ENCODE assay signal across 1 cellular context in the genomic region with DNA sequence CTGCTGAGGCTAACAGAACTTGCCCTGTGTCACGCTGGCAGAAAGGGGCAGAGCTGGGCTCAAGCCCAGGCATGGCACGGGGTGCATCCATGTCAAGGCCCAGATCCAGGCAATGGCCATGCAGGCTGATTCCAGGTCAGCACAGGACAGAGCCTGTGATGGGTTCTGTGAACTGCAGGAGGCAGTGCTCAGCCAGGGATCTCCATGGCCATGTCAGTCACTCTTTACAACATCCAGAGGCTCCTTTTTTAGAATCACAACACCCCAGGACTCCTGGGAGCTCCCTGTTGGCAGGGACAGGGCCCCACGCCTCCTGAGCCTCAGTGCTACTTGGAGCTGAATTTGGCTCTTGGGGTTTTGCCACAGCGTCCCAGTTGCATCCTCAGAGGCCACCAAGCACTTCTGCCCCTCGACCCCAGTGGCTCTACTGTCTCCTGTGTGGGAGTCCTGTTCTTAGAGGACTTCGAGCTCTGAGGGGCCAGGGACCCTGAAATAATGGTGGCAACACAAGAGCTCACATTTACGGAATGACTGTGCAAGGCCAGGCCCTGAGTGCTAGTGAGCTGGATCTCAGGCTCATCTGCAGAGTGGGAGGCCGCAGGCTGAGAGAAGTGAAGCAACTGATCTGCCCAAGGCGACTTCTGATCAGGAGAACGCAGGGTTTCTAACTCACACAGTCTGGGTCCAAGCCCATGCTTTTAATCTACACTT.
TF ChIP-seq lines count a peak whose summit lies in the region.

No MANE protein-coding gene starts in this region.

TF ChIP-seq in GM23338, 12 proteins besides CTCF, POLR2A, EP300 and RAD21:
- TF ChIP-seq, protein P1, sequence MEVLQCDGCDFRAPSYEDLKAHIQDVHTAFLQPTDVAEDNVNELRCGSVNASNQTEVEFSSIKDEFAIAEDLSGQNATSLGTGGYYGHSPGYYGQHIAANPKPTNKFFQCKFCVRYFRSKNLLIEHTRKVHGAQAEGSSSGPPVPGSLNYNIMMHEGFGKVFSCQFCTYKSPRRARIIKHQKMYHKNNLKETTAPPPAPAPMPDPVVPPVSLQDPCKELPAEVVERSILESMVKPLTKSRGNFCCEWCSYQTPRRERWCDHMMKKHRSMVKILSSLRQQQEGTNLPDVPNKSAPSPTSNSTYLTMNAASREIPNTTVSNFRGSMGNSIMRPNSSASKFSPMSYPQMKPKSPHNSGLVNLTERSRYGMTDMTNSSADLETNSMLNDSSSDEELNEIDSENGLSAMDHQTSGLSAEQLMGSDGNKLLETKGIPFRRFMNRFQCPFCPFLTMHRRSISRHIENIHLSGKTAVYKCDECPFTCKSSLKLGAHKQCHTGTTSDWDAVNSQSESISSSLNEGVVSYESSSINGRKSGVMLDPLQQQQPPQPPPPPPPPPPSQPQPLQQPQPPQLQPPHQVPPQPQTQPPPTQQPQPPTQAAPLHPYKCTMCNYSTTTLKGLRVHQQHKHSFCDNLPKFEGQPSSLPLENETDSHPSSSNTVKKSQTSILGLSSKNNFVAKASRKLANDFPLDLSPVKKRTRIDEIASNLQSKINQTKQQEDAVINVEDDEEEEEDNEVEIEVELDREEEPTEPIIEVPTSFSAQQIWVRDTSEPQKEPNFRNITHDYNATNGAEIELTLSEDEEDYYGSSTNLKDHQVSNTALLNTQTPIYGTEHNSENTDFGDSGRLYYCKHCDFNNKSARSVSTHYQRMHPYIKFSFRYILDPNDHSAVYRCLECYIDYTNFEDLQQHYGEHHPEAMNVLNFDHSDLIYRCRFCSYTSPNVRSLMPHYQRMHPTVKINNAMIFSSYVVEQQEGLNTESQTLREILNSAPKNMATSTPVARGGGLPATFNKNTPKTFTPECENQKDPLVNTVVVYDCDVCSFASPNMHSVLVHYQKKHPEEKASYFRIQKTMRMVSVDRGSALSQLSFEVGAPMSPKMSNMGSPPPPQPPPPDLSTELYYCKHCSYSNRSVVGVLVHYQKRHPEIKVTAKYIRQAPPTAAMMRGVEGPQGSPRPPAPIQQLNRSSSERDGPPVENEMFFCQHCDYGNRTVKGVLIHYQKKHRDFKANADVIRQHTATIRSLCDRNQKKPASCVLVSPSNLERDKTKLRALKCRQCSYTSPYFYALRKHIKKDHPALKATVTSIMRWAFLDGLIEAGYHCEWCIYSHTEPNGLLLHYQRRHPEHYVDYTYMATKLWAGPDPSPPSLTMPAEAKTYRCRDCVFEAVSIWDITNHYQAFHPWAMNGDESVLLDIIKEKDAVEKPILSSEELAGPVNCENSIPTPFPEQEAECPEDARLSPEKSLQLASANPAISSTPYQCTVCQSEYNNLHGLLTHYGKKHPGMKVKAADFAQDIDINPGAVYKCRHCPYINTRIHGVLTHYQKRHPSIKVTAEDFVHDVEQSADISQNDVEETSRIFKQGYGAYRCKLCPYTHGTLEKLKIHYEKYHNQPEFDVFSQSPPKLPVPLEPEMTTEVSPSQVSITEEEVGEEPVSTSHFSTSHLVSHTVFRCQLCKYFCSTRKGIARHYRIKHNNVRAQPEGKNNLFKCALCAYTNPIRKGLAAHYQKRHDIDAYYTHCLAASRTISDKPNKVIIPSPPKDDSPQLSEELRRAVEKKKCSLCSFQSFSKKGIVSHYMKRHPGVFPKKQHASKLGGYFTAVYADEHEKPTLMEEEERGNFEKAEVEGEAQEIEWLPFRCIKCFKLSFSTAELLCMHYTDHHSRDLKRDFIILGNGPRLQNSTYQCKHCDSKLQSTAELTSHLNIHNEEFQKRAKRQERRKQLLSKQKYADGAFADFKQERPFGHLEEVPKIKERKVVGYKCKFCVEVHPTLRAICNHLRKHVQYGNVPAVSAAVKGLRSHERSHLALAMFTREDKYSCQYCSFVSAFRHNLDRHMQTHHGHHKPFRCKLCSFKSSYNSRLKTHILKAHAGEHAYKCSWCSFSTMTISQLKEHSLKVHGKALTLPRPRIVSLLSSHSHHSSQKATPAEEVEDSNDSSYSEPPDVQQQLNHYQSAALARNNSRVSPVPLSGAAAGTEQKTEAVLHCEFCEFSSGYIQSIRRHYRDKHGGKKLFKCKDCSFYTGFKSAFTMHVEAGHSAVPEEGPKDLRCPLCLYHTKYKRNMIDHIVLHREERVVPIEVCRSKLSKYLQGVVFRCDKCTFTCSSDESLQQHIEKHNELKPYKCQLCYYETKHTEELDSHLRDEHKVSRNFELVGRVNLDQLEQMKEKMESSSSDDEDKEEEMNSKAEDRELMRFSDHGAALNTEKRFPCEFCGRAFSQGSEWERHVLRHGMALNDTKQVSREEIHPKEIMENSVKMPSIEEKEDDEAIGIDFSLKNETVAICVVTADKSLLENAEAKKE (CRISPR knock-in tag; IDR thresholded peaks at IDR 0.05): no peak
- TF ChIP-seq JUNB (IDR thresholded peaks at IDR 0.05; ENCODE audit: unreplicated experiment) (no peak), POLR2AphosphoS5 (IDR thresholded peaks at IDR 0.05; ENCODE audit: low read depth) (no peak), ZNF331 (CRISPR knock-in tag; IDR thresholded peaks at IDR 0.05; ENCODE audit: low read depth) (no peak), EZH2 (IDR thresholded peaks at IDR 0.05; ENCODE audit: low read depth, unreplicated experiment) (no peak), ZNF114 (CRISPR knock-in tag; IDR thresholded peaks at IDR 0.05) (no peak), NANOG (IDR thresholded peaks at IDR 0.05; ENCODE audit: borderline replicate concordance) (no peak), STAT1 (IDR thresholded peaks at IDR 0.05; ENCODE audit: unreplicated experiment) (no peak), CREB1 (CRISPR knock-in tag; IDR thresholded peaks at IDR 0.05; ENCODE audit: low read depth) (no peak), EZH2phosphoT487 (IDR thresholded peaks at IDR 0.05; ENCODE audit: unreplicated experiment) (no peak)
- TF ChIP-seq, protein P2, sequence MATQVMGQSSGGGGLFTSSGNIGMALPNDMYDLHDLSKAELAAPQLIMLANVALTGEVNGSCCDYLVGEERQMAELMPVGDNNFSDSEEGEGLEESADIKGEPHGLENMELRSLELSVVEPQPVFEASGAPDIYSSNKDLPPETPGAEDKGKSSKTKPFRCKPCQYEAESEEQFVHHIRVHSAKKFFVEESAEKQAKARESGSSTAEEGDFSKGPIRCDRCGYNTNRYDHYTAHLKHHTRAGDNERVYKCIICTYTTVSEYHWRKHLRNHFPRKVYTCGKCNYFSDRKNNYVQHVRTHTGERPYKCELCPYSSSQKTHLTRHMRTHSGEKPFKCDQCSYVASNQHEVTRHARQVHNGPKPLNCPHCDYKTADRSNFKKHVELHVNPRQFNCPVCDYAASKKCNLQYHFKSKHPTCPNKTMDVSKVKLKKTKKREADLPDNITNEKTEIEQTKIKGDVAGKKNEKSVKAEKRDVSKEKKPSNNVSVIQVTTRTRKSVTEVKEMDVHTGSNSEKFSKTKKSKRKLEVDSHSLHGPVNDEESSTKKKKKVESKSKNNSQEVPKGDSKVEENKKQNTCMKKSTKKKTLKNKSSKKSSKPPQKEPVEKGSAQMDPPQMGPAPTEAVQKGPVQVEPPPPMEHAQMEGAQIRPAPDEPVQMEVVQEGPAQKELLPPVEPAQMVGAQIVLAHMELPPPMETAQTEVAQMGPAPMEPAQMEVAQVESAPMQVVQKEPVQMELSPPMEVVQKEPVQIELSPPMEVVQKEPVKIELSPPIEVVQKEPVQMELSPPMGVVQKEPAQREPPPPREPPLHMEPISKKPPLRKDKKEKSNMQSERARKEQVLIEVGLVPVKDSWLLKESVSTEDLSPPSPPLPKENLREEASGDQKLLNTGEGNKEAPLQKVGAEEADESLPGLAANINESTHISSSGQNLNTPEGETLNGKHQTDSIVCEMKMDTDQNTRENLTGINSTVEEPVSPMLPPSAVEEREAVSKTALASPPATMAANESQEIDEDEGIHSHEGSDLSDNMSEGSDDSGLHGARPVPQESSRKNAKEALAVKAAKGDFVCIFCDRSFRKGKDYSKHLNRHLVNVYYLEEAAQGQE (IDR thresholded peaks at IDR 0.05; ENCODE audit: unreplicated experiment): no peak
- TF ChIP-seq, protein P3, sequence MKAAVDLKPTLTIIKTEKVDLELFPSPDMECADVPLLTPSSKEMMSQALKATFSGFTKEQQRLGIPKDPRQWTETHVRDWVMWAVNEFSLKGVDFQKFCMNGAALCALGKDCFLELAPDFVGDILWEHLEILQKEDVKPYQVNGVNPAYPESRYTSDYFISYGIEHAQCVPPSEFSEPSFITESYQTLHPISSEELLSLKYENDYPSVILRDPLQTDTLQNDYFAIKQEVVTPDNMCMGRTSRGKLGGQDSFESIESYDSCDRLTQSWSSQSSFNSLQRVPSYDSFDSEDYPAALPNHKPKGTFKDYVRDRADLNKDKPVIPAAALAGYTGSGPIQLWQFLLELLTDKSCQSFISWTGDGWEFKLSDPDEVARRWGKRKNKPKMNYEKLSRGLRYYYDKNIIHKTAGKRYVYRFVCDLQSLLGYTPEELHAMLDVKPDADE (IDR thresholded peaks at IDR 0.05): no peak
